20 cellular contexts compared by ENCODE assay signal in genomic region chr6:7239590-7239948, GRCh38.
DNase-seq lines count a peak whose midpoint lies in the region; ATAC-seq and TF ChIP-seq lines count a peak whose summit lies in the region.
"Had no signal": no experiment of that assay in that cellular context is flagged by ENCODE, and none has a peak within 500 bp of the region (broad histone marks: within the 10 kb centered on the region; RNA-seq: fewer than 3 reads in every experiment).

No MANE protein-coding gene starts in this region.

- WGBS in aorta, 2 donors, result 82 to 85% methylated on average over 5 of the region's 5 CpGs

- H3K4me1 ChIP-seq in left ventricle myocardium inferior, result peaks cover 71% of the 10 kb centered on the region
- H3K4me1 ChIP-seq in aorta (ENCODE audit: control insufficient read depth in 1 of 2, insufficient read depth in 2 of 2, low read length in 2 of 2), result no peaks in the 10 kb centered on the region

- ATAC-seq in left cardiac atrium, result no peak
- no peak for ATAC-seq in memory B cell (ENCODE audit: low read depth)
- ATAC-seq in aorta (ENCODE audit: low FRiP score), result no peak

- no peak overlapping the region for H3K4me3 ChIP-seq in left ventricle myocardium inferior
- no peak overlapping the region for H3K4me3 ChIP-seq in aorta (ENCODE audit: low read length in 2 of 2)
- H3K4me3 ChIP-seq: heart left ventricle had no signal

- H3K36me3 ChIP-seq in left ventricle myocardium inferior (peaks cover 16% of the 10 kb centered on the region), aorta (ENCODE audit: control insufficient read depth in 1 of 2, insufficient read depth in 2 of 2, low read length in 1 of 2) (peaks cover 0 to 2% of the 10 kb centered on the region in 2 donors)

- H3K36me3 Mint-ChIP-seq in chondrocyte (ENCODE audit: low read depth) (peaks cover 8% of the 10 kb centered on the region), memory B cell (peaks cover 10% of the 10 kb centered on the region)
- H3K36me3 Mint-ChIP-seq: activated naive CD8-positive, alpha-beta T cell had no signal

- H3K27ac Mint-ChIP-seq in chondrocyte (ENCODE audit: unreplicated experiment) (peak overlapping the region; percentile 43), memory B cell (peak overlapping the region; percentile 51)
- H3K27ac Mint-ChIP-seq: activated CD4-positive, alpha-beta T cell treated with anti-CD3 and anti-CD28 coated beads, Interleukin-2, amount 10 ng/mL, durations not matched to agents 24 days and 14 days; activated T-cell treated with anti-CD3 and anti-CD28 coated beads, Interleukin-2, amount 50 U/mL, for 72 hours had no signal

- H3K27me3 ChIP-seq in left ventricle myocardium inferior (ENCODE audit: low read depth), result no peaks in the 10 kb centered on the region
- no peaks in the 10 kb centered on the region for H3K27me3 ChIP-seq in aorta (ENCODE audit: control insufficient read depth in 1 of 2, insufficient read depth in 2 of 2, low read length in 1 of 2)
- H3K27me3 ChIP-seq: heart left ventricle had no signal

- H3K9me3 ChIP-seq in left ventricle myocardium inferior (replicated peaks), result no peaks in the 10 kb centered on the region
- H3K9me3 ChIP-seq in aorta (ENCODE audit: control insufficient read depth, low read length), result no peaks in the 10 kb centered on the region
- H3K9me3 ChIP-seq: heart left ventricle had no signal

- peaks cover 31% of the 10 kb centered on the region for H3K4me1 Mint-ChIP-seq in chondrocyte (ENCODE audit: low read depth)
- peaks cover 38% of the 10 kb centered on the region for H3K4me1 Mint-ChIP-seq in memory B cell

- no peak for DNase-seq in left ventricle myocardium inferior
- DNase-seq in left cardiac atrium, result no peak
- DNase-seq in chondrocyte (ENCODE audit: low spot score), result no peak
- no peak for DNase-seq in memory B cell (ENCODE audit: low spot score in 2 of 2)
- peak; percentile 21 to 45 for DNase-seq in aorta
- no peak for DNase-seq in activated CD4-positive, alpha-beta T cell treated with anti-CD3 and anti-CD28 coated beads, Interleukin-2, amount 50 U/mL, for 4 hours
- no peak for DNase-seq in KG1 (lab: John Stamatoyannopoulos, UW)
- no peak for DNase-seq in activated CD4-positive, alpha-beta T cell treated with anti-CD3 and anti-CD28 coated beads, Interleukin-2, amount 50 U/mL, for 1 hour
- DNase-seq: activated CD4-positive, alpha-beta T cell treated with anti-CD3 and anti-CD28 coated beads, Interleukin-2, amount 10 ng/mL, durations not matched to agents 24 days and 14 days; activated T-cell treated with anti-CD3 and anti-CD28 coated beads, Interleukin-2, amount 50 U/mL, for 72 hours; effector memory CD4-positive, alpha-beta T cell; heart left ventricle; midbrain; MM.1S; NCI-H446; retina; RPMI8226; stimulated activated naive CD8-positive, alpha-beta T cell treated with anti-CD3 and anti-CD28 coated beads, Interleukin-15, Interleukin-2, amounts not matched to agents 100 U/mL and 50 U/mL, for 24 hours had no signal

- H3K9me3 Mint-ChIP-seq in chondrocyte (ENCODE audit: low read depth) (no peaks in the 10 kb centered on the region), memory B cell (no peaks in the 10 kb centered on the region)
- H3K9me3 Mint-ChIP-seq: activated CD4-positive, alpha-beta T cell treated with anti-CD3 and anti-CD28 coated beads, Interleukin-2, amount 10 ng/mL, durations not matched to agents 24 days and 14 days; activated T-cell treated with anti-CD3 and anti-CD28 coated beads, Interleukin-2, amount 50 U/mL, for 72 hours; neural crest cell had no signal

- no peak for TF ChIP-seq CTCF in left ventricle myocardium inferior (IDR thresholded peaks at IDR 0.05; ENCODE audit: borderline replicate concordance)
- TF ChIP-seq CTCF in chondrocyte (IDR thresholded peaks at IDR 0.05), result no peak

- H3K27me3 Mint-ChIP-seq in chondrocyte (ENCODE audit: low read depth) (no peaks in the 10 kb centered on the region), memory B cell (no peaks in the 10 kb centered on the region)
- H3K27me3 Mint-ChIP-seq: activated CD4-positive, alpha-beta T cell treated with anti-CD3 and anti-CD28 coated beads, Interleukin-2, amount 10 ng/mL, durations not matched to agents 24 days and 14 days; activated naive CD8-positive, alpha-beta T cell had no signal

- intact Hi-C loops in left ventricle myocardium inferior (cut with micrococcal nuclease) (loop anchor here (10.0 kb wide), 1 partner anchor 515 kb away; no protein-coding TSS in a partner anchor), left cardiac atrium (cut with DNase I) (loop anchor here in 1 of 2 donors (2.0 to 10.0 kb wide), 2 partner anchors 125 to 563 kb away; no protein-coding TSS in a partner anchor), aorta (cut with DNase I) (loop anchor here (5.0 kb wide), 1 partner anchor 132 kb away; the partner anchor contains the start of gene RREB1 (in 2 of the 2))

- H3K4me3 Mint-ChIP-seq in chondrocyte (ENCODE audit: unreplicated experiment) (no peak overlapping the region), memory B cell (no peak overlapping the region)
- H3K4me3 Mint-ChIP-seq: activated CD4-positive, alpha-beta T cell treated with anti-CD3 and anti-CD28 coated beads, Interleukin-2, amount 10 ng/mL, durations not matched to agents 24 days and 14 days; activated naive CD8-positive, alpha-beta T cell; activated T-cell treated with anti-CD3 and anti-CD28 coated beads, Interleukin-2, amount 50 U/mL, for 72 hours; neural crest cell had no signal

- H3K27ac ChIP-seq in left ventricle myocardium inferior (replicated peaks), result peak overlapping the region; percentile 63
- no peak overlapping the region for H3K27ac ChIP-seq in aorta (ENCODE audit: low read depth in 1 of 2, low read length in 2 of 2)

Comparison
In these comparisons a context has a peak if more than half of its experiments do, and no peak if none do; other contexts are left out.
1. DNase-seq: peak in aorta (2 of 2); none in left ventricle myocardium inferior (single experiment), left cardiac atrium (single experiment), chondrocyte (single experiment), memory B cell (0 of 2), activated CD4-positive, alpha-beta T cell treated with anti-CD3 and anti-CD28 coated beads, Interleukin-2, amount 50 U/mL, for 4 hours (0 of 2), KG1 (single experiment) and activated CD4-positive, alpha-beta T cell treated with anti-CD3 and anti-CD28 coated beads, Interleukin-2, amount 50 U/mL, for 1 hour (single experiment).